Comparison of ENCODE assay signal across 10 cellular contexts in the genomic region with DNA sequence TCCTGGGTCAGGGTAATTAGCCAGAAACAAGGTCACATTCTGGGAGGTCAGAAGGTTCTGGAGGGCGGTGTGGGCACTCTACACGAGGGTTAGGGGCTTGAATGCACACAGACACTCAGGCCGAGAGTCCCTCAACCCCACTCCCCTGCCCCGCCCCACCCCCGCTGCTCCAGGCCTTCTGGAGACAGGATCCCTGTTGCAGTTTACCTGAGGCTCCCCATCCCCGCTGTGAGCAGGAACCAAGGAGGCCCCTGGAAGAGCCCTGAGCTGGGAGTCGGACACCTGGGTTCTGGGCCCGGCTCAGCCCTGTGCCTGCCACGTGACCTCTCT. TPM values are rescaled to one million over a fixed set of nuclear protein-coding genes. Genes with fewer than 3 reads are reported as not detected.
DNase-seq lines count a peak whose midpoint lies in the region; ATAC-seq, FAIRE-seq and TF ChIP-seq lines count a peak whose summit lies in the region.
"Had no signal": no experiment of that assay in that cellular context is flagged by ENCODE, and none has a peak within 500 bp of the region (broad histone marks: within the 10 kb centered on the region; RNA-seq: fewer than 3 reads in every experiment).

No MANE protein-coding gene starts in this region.

- no peak for ATAC-seq in PC-3
- no peak for ATAC-seq in T-helper 17 cell

- peak overlapping the region; percentile 99 for H3K4me2 ChIP-seq in BLaER1
- peak overlapping the region; percentile 96 for H3K4me2 ChIP-seq in PC-3 (ENCODE audit: low read length)
- peak overlapping the region; percentile 87 for H3K4me2 ChIP-seq in osteoblast (ENCODE audit: insufficient read depth, low read length)

- POLR2A ChIA-PET in PC-3 (lab: Charles Lee; ENCODE audit: unreplicated experiment) = no interaction called here

- H3F3A ChIP-seq in PC-3 (ENCODE audit: low read length, unreplicated experiment) = peaks cover 6% of the 10 kb centered on the region

- no peaks in the 10 kb centered on the region for H3K9me3 ChIP-seq in BLaER1
- H3K9me3 ChIP-seq in PC-3 (ENCODE audit: low read length) = no peaks in the 10 kb centered on the region
- H3K9me3 ChIP-seq in endodermal cell (ENCODE audit: control insufficient read depth, low read length) = no peaks in the 10 kb centered on the region
- H3K9me3 ChIP-seq in osteoblast (ENCODE audit: low read depth, low read length) = no peaks in the 10 kb centered on the region
- H3K9me3 ChIP-seq in T-helper 17 cell (ENCODE audit: control insufficient read depth, low read length, poor library complexity, severe bottlenecking) = no peaks in the 10 kb centered on the region
- no peaks in the 10 kb centered on the region for H3K9me3 ChIP-seq in thyroid gland

- H3K27ac ChIP-seq in BLaER1 (peak overlapping the region; percentile 98), PC-3 (ENCODE audit: low read length) (no peak overlapping the region), endodermal cell (ENCODE audit: low read depth, low read length) (no peak overlapping the region), osteoblast (ENCODE audit: low read depth, low read length) (peak overlapping the region; percentile 13), thyroid gland (no peak overlapping the region)

- peak overlapping the region; percentile 98 for H3K4me3 Mint-ChIP-seq in endodermal cell
- H3K4me3 Mint-ChIP-seq in T-helper 17 cell = no peak overlapping the region

- peak overlapping the region; percentile 96 for H3K9ac ChIP-seq in BLaER1
- H3K9ac ChIP-seq in PC-3 (ENCODE audit: low read length) = no peak overlapping the region
- no peak overlapping the region for H3K9ac ChIP-seq in endodermal cell (ENCODE audit: extremely low read depth, low read length, poor library complexity, severe bottlenecking)

- TF ChIP-seq CTCF in PC-3 (conservative IDR thresholded peaks at IDR 0.05; ENCODE audit: low read depth, low read length) (no peak), endodermal cell (conservative IDR thresholded peaks at IDR 0.05) (no peak), osteoblast (IDR thresholded peaks at IDR 0.05; ENCODE audit: extremely low read depth, low read depth, low read length) (no peak), thyroid gland (IDR thresholded peaks at IDR 0.05) (no peak)

- TF ChIP-seq POLR2A in H54 (IDR thresholded peaks at IDR 0.05; ENCODE audit: low read depth, low read length) (no peak), thyroid gland (IDR thresholded peaks at IDR 0.05) (no peak)

- peak overlapping the region; percentile 97 for H3K4me3 ChIP-seq in BLaER1
- peak overlapping the region; percentile 79; the same call in 1 of the 2 replicates for H3K4me3 ChIP-seq in PC-3 (ENCODE audit: low read length)
- H3K4me3 ChIP-seq in endodermal cell (ENCODE audit: low read length) = peak overlapping the region; percentile 93
- H3K4me3 ChIP-seq in osteoblast (ENCODE audit: insufficient read depth, low read length) = peak overlapping the region; percentile 74
- H3K4me3 ChIP-seq in thyroid gland (replicated peaks in 1 of 3) = no peak overlapping the region

- 79 to 87% methylated on average over 4 to 9 of the region's 9 CpGs for WGBS in endodermal cell (ENCODE audit: insufficient coverage in 1 of 2, insufficient read length in 1 of 2), 2 experiments
- 86 to 97% methylated on average over 6 to 8 of the region's 9 CpGs for WGBS in thyroid gland, 2 donors

- BruUV-seq in PC-3 (replicated peaks; lab: Mats Ljungman, UMichigan) = no TSS peak

- no peak overlapping the region for H3K27ac Mint-ChIP-seq in endodermal cell
- H3K27ac Mint-ChIP-seq in T-helper 17 cell = no peak overlapping the region

- no peaks in the 10 kb centered on the region for H3K9me2 ChIP-seq in PC-3 (replicated peaks; ENCODE audit: low read length)

- peaks cover 27% of the 10 kb centered on the region for H3K27me3 ChIP-seq in BLaER1
- no peaks in the 10 kb centered on the region for H3K27me3 ChIP-seq in PC-3 (ENCODE audit: low read length)
- peaks cover 8% of the 10 kb centered on the region for H3K27me3 ChIP-seq in endodermal cell (ENCODE audit: control insufficient read depth, insufficient read depth, low read length, poor library complexity, severe bottlenecking)
- H3K27me3 ChIP-seq in osteoblast (ENCODE audit: insufficient read depth, low read length) = no peaks in the 10 kb centered on the region
- no peaks in the 10 kb centered on the region for H3K27me3 ChIP-seq in thyroid gland

- H3K4me1 ChIP-seq in BLaER1 (peaks cover 55% of the 10 kb centered on the region), PC-3 (ENCODE audit: insufficient read depth, low read length) (peaks cover 47% of the 10 kb centered on the region), endodermal cell (ENCODE audit: control insufficient read depth, insufficient read depth, low read length) (peaks cover 17% of the 10 kb centered on the region), osteoblast (ENCODE audit: insufficient read depth, low read length) (peaks cover 44% of the 10 kb centered on the region), thyroid gland (peaks cover 43 to 67% of the 10 kb centered on the region in 2 donors)

- H3K27me3 Mint-ChIP-seq in endodermal cell (ENCODE audit: insufficient read depth) (peaks cover 17% of the 10 kb centered on the region), T-helper 17 cell (no peaks in the 10 kb centered on the region)

- H2AFZ ChIP-seq in PC-3 (ENCODE audit: low read length) = no peak overlapping the region
- H2AFZ ChIP-seq in osteoblast (ENCODE audit: low read length) = no peak overlapping the region

- peaks cover 45% of the 10 kb centered on the region for H3K79me2 ChIP-seq in PC-3 (ENCODE audit: low read length)
- H3K79me2 ChIP-seq in osteoblast (ENCODE audit: insufficient read depth, low read length) = peaks cover 48% of the 10 kb centered on the region

- H3K36me3 Mint-ChIP-seq in endodermal cell (ENCODE audit: low read depth) (peaks cover 8% of the 10 kb centered on the region), T-helper 17 cell (ENCODE audit: low read depth) (no peaks in the 10 kb centered on the region)

- H3K4me1 Mint-ChIP-seq in endodermal cell (peaks cover 18% of the 10 kb centered on the region), T-helper 17 cell (peaks cover 16% of the 10 kb centered on the region)

- intact Hi-C loops in PC-3 (cut with micrococcal nuclease) = loop anchor here (10.0 kb wide), 1 partner anchor 122 kb away; the partner anchor contains the start of gene BAHCC1
- intact Hi-C loops in thyroid gland (cut with DNase I) = no loop called here

- CTCF ChIA-PET in PC-3 (lab: Charles Lee) = no interaction called here

- peaks cover 2% of the 10 kb centered on the region for H3K36me3 ChIP-seq in BLaER1
- H3K36me3 ChIP-seq in PC-3 (ENCODE audit: low read depth, low read length) = peaks cover 3% of the 10 kb centered on the region
- peaks cover 12% of the 10 kb centered on the region for H3K36me3 ChIP-seq in endodermal cell (ENCODE audit: control insufficient read depth, insufficient read depth, low read length)
- peaks cover 4% of the 10 kb centered on the region for H3K36me3 ChIP-seq in osteoblast (ENCODE audit: insufficient read depth, low read length)
- H3K36me3 ChIP-seq in thyroid gland = peaks cover 2 to 6% of the 10 kb centered on the region in 2 donors

- H3K9me3 Mint-ChIP-seq in endodermal cell = no peaks in the 10 kb centered on the region

- FAIRE-seq in H54 (lab: Jason Lieb, UNC) = no peak

- peaks cover 46% of the 10 kb centered on the region for H4K20me1 ChIP-seq in BLaER1
- H4K20me1 ChIP-seq in PC-3 (ENCODE audit: low read length) = peaks cover 5% of the 10 kb centered on the region
- peaks cover 37% of the 10 kb centered on the region for H4K20me1 ChIP-seq in osteoblast (ENCODE audit: insufficient read depth, low read length)

- DNase-seq in PC-3 (no peak), endodermal cell (no peak), osteoblast (ENCODE audit: insufficient read length, low spot score, missing footprints) (no peak), T-helper 17 cell (no peak), H54 (ENCODE audit: insufficient read length, low spot score) (no peak), COLO668 (lab: John Stamatoyannopoulos, UW; ENCODE audit: unreplicated experiment) (no peak), thyroid gland (no peak)
- DNase-seq: activated naive CD4-positive, alpha-beta T cell; NCI-H1092 treated with DMSO at 0.1 percent for 48 hours had no signal

RNA-seq across cellular contexts. Expression of gene ACTG1, which starts 4.4 kb away (rescaled TPM):
- total RNA-seq in PC-3 (2014; rRNA removed) (4,503 and 4,798 TPM in 2 replicates), endodermal cell (1,000 to 10,000 TPM; 4,461 to 5,616 TPM), osteoblast (10,373 and 13,273 TPM in 2 replicates), T-helper 17 cell (1,000 to 10,000 TPM; 1,202 to 1,502 TPM), thyroid gland (1,000 to 10,000 TPM; 1,168 to 4,304 (median 2,945) TPM)
- 4,463 TPM for polyA plus RNA-seq in endodermal cell (2013, experiment 1 of 2)
- polyA plus RNA-seq in endodermal cell (2013, experiment 2 of 2) = 3,951 TPM

RNA-seq across cellular contexts. Expression of gene FSCN2, which starts 11.2 kb away (rescaled TPM):
- total RNA-seq in PC-3 (2014; rRNA removed) = 0.87 and 2.4 TPM in 2 replicates
- total RNA-seq in endodermal cell = 1 to 10 TPM; 1.0 to 1.8 TPM
- polyA plus RNA-seq in endodermal cell (2013, experiment 1 of 2) = 0.50 TPM
- 0.46 TPM for polyA plus RNA-seq in endodermal cell (2013, experiment 2 of 2)
- total RNA-seq in osteoblast = 2.9 and 5.1 TPM in 2 replicates
- total RNA-seq in T-helper 17 cell = under 1 TPM; 0.65 to 0.72 TPM
- 10 to 100 TPM in 3 of 4 donors, 1 to 10 TPM in 1; 9.7 to 20.7 (median 17.0) TPM for total RNA-seq in thyroid gland

RNA-seq across cellular contexts. Expression of gene FAAP100, which starts 35.2 kb away (rescaled TPM):
- 23.3 and 34.6 TPM in 2 replicates for total RNA-seq in PC-3 (2014; rRNA removed)
- 10 to 100 TPM; 34.5 to 39.5 TPM for total RNA-seq in endodermal cell
- 25.9 TPM for polyA plus RNA-seq in endodermal cell (2013, experiment 1 of 2)
- 24.1 TPM for polyA plus RNA-seq in endodermal cell (2013, experiment 2 of 2)
- total RNA-seq in osteoblast = 43.0 and 44.5 TPM in 2 replicates
- total RNA-seq in T-helper 17 cell = 10 to 100 TPM; 25.2 to 30.6 TPM
- total RNA-seq in thyroid gland = 10 to 100 TPM; 24.1 to 35.2 (median 31.0) TPM

Comparison
In these comparisons a context has a peak if more than half of its experiments do, and no peak if none do; other contexts are left out.
1. H3K27ac ChIP-seq: peak in BLaER1 (single experiment) and osteoblast (single experiment); none in PC-3 (single experiment), endodermal cell (single experiment) and thyroid gland (0 of 3).
2. H3K4me3 ChIP-seq: peak in BLaER1 (single experiment), PC-3 (single experiment), endodermal cell (single experiment) and osteoblast (single experiment); none in thyroid gland (0 of 3).
3. Peak in every context shown above with its lines, with median percentiles within 50 percentile points of each other: H3K4me2 ChIP-seq.